15 cellular contexts compared by ENCODE assay signal in the genomic region with DNA sequence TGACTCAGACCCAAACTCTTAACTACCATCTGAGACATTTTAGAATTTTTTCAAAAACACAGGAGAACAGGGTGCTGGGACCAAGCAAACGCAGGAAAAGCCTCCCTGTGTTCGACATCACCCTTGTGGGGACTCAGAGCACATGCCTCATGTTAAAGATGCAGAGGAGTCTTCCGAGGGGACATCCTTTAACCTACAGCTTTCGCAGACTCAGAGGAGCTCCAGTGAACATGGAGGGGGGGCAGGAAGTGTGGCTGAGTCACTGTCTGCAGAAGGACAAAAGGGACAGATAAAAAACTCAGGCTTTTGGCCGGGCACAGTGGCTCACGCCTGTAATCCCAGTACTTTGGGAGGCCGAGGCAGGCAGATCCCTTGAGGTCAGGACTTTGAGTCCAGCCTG. TPM values are rescaled to one million over a fixed set of nuclear protein-coding genes. Genes with fewer than 3 reads are reported as not detected.
DNase-seq lines count a peak whose midpoint lies in the region; ATAC-seq and TF ChIP-seq lines count a peak whose summit lies in the region.
"Had no signal": no experiment of that assay in that cellular context is flagged by ENCODE, and none has a peak within 500 bp of the region (broad histone marks: within the 10 kb centered on the region; RNA-seq: fewer than 3 reads in every experiment).

No MANE protein-coding gene starts in this region.

- CTCF ChIA-PET in activated naive CD4-positive, alpha-beta T cell treated with anti-CD3 and anti-CD28 coated beads for 36 hours (lab: Charles Lee) = no interaction called here
- CTCF ChIA-PET in activated naive CD4-positive, alpha-beta T cell treated with anti-CD3 and anti-CD28 coated beads, Interleukin-2, amount 10 ng/mL, durations not matched to agents 7 days and 5 days (lab: Charles Lee) = interaction anchor here (0.6 kb wide), 1 partner anchor 82 kb away, joined by 3 read pairs; no protein-coding TSS in a partner anchor
- CTCF ChIA-PET in PC-3 (lab: Charles Lee) = no interaction called here

- H3K4me1 ChIP-seq in PC-3 (ENCODE audit: insufficient read depth, low read length) = peaks cover 12% of the 10 kb centered on the region; the same call in 1 of the 2 replicates

- H3K9me3 Mint-ChIP-seq in activated naive CD4-positive, alpha-beta T cell treated with anti-CD3 and anti-CD28 coated beads for 36 hours = no peaks in the 10 kb centered on the region
- no peaks in the 10 kb centered on the region for H3K9me3 Mint-ChIP-seq in activated naive CD4-positive, alpha-beta T cell treated with anti-CD3 and anti-CD28 coated beads, Interleukin-2, amount 10 ng/mL, durations not matched to agents 7 days and 5 days
- no peaks in the 10 kb centered on the region for H3K9me3 Mint-ChIP-seq in central memory CD8-positive, alpha-beta T cell
- H3K9me3 Mint-ChIP-seq in stimulated activated naive CD8-positive, alpha-beta T cell treated with anti-CD3 and anti-CD28 coated beads, Interleukin-15, amount 100 ng/mL, for 72 hours = no peaks in the 10 kb centered on the region
- no peaks in the 10 kb centered on the region for H3K9me3 Mint-ChIP-seq in endothelial cell (ENCODE audit: unreplicated experiment)
- H3K9me3 Mint-ChIP-seq: activated naive CD4-positive, alpha-beta T cell treated with anti-CD3 and anti-CD28 coated beads, Interleukin-2, amount 50 U/mL, for 72 hours had no signal

- peak; percentile 24 for DNase-seq in activated naive CD4-positive, alpha-beta T cell treated with anti-CD3 and anti-CD28 coated beads for 36 hours
- DNase-seq in activated naive CD4-positive, alpha-beta T cell treated with anti-CD3 and anti-CD28 coated beads, Interleukin-2, amount 10 ng/mL, durations not matched to agents 7 days and 5 days = no peak
- DNase-seq in PC-3 = peak; percentile 46
- DNase-seq in central memory CD8-positive, alpha-beta T cell (ENCODE audit: low spot score in 2 of 2) = no peak
- DNase-seq in stimulated activated naive CD8-positive, alpha-beta T cell treated with anti-CD3 and anti-CD28 coated beads, Interleukin-15, amount 100 ng/mL, for 72 hours = no peak
- no peak for DNase-seq in putamen (ENCODE audit: low spot score)
- DNase-seq in endothelial cell (ENCODE audit: low spot score) = no peak
- no peak for DNase-seq in activated gamma-delta T cell treated with Interleukin-2 at 50 U/mL for 16 hours
- DNase-seq: cortex of kidney; H7; NCI-H1930; NCI-H82; stimulated activated CD4-positive, alpha-beta T cell treated with anti-CD3 and anti-CD28 coated beads, Interleukin-4, amount 100 ng/mL, for 1 hour; stimulated activated naive CD4-positive, alpha-beta T cell treated with Interleukin-2 at 50 U/mL for 16 hours had no signal

- no peaks in the 10 kb centered on the region for H3K9me2 ChIP-seq in PC-3 (replicated peaks; ENCODE audit: low read length)

- no peak overlapping the region for H3K27ac Mint-ChIP-seq in activated naive CD4-positive, alpha-beta T cell treated with anti-CD3 and anti-CD28 coated beads for 36 hours
- H3K27ac Mint-ChIP-seq in activated naive CD4-positive, alpha-beta T cell treated with anti-CD3 and anti-CD28 coated beads, Interleukin-2, amount 10 ng/mL, durations not matched to agents 7 days and 5 days = no peak overlapping the region
- peak overlapping the region; percentile 10 for H3K27ac Mint-ChIP-seq in central memory CD8-positive, alpha-beta T cell (ENCODE audit: low read depth)
- peak overlapping the region in 1 of 2 donors; percentile 83 for H3K27ac Mint-ChIP-seq in stimulated activated naive CD8-positive, alpha-beta T cell treated with anti-CD3 and anti-CD28 coated beads, Interleukin-15, amount 100 ng/mL, for 72 hours
- H3K27ac Mint-ChIP-seq in endothelial cell (ENCODE audit: unreplicated experiment) = no peak overlapping the region
- H3K27ac Mint-ChIP-seq: activated naive CD4-positive, alpha-beta T cell treated with anti-CD3 and anti-CD28 coated beads, Interleukin-2, amount 50 U/mL, for 72 hours had no signal

- intact Hi-C loops in activated naive CD4-positive, alpha-beta T cell treated with anti-CD3 and anti-CD28 coated beads for 36 hours (cut with micrococcal nuclease) = no loop called here
- intact Hi-C loops in PC-3 (cut with micrococcal nuclease) = no loop called here

- no TSS peak for BruUV-seq in PC-3 (replicated peaks; lab: Mats Ljungman, UMichigan)

- H3K4me2 ChIP-seq in PC-3 (ENCODE audit: low read length) = no peak overlapping the region

- H3K36me3 ChIP-seq in PC-3 (ENCODE audit: low read depth, low read length) = no peaks in the 10 kb centered on the region

- 0 out of 2 replicates have a peak overlapping the region, but pooled peaks have one; percentile 8 for H2AFZ ChIP-seq in PC-3 (ENCODE audit: low read length)

- peaks cover 19% of the 10 kb centered on the region for H3K27me3 ChIP-seq in PC-3 (ENCODE audit: low read length)

- TF ChIP-seq CTCF in PC-3 (conservative IDR thresholded peaks at IDR 0.05; ENCODE audit: low read depth, low read length) = no peak
- no peak for TF ChIP-seq CTCF in endothelial cell (IDR thresholded peaks at IDR 0.05; ENCODE audit: unreplicated experiment)

- peak; percentile 64 for ATAC-seq in PC-3
- peak; percentile 49 for ATAC-seq in central memory CD8-positive, alpha-beta T cell (replicated peaks; ENCODE audit: extremely low read depth, poor library complexity, severe bottlenecking)
- ATAC-seq in stimulated activated naive CD8-positive, alpha-beta T cell treated with anti-CD3 and anti-CD28 coated beads, Interleukin-15, amount 100 ng/mL, for 72 hours = peak; percentile 74

- H3F3A ChIP-seq in PC-3 (ENCODE audit: low read length, unreplicated experiment) = no peaks in the 10 kb centered on the region

- POLR2A ChIA-PET in PC-3 (lab: Charles Lee; ENCODE audit: unreplicated experiment) = no interaction called here

- H3K27ac ChIP-seq in PC-3 (ENCODE audit: low read length) = no peak overlapping the region

- H3K36me3 Mint-ChIP-seq in activated naive CD4-positive, alpha-beta T cell treated with anti-CD3 and anti-CD28 coated beads for 36 hours (ENCODE audit: low read depth) = no peaks in the 10 kb centered on the region
- H3K36me3 Mint-ChIP-seq in activated naive CD4-positive, alpha-beta T cell treated with anti-CD3 and anti-CD28 coated beads, Interleukin-2, amount 10 ng/mL, durations not matched to agents 7 days and 5 days = no peaks in the 10 kb centered on the region
- H3K36me3 Mint-ChIP-seq in central memory CD8-positive, alpha-beta T cell (ENCODE audit: insufficient read depth) = no peaks in the 10 kb centered on the region
- no peaks in the 10 kb centered on the region for H3K36me3 Mint-ChIP-seq in endothelial cell (ENCODE audit: low read depth, unreplicated experiment)
- H3K36me3 Mint-ChIP-seq: activated naive CD4-positive, alpha-beta T cell treated with anti-CD3 and anti-CD28 coated beads, Interleukin-2, amount 50 U/mL, for 72 hours had no signal

- H3K4me3 ChIP-seq in PC-3 (ENCODE audit: low read length) = no peak overlapping the region

- H3K9ac ChIP-seq in PC-3 (ENCODE audit: low read length) = no peak overlapping the region

- H4K20me1 ChIP-seq in PC-3 (ENCODE audit: low read length) = no peaks in the 10 kb centered on the region

- no peaks in the 10 kb centered on the region for H3K79me2 ChIP-seq in PC-3 (ENCODE audit: low read length)

- H3K27me3 Mint-ChIP-seq in activated naive CD4-positive, alpha-beta T cell treated with anti-CD3 and anti-CD28 coated beads for 36 hours (ENCODE audit: low read depth) = peaks cover 19% of the 10 kb centered on the region
- H3K27me3 Mint-ChIP-seq in activated naive CD4-positive, alpha-beta T cell treated with anti-CD3 and anti-CD28 coated beads, Interleukin-2, amount 10 ng/mL, durations not matched to agents 7 days and 5 days = peaks cover 47% of the 10 kb centered on the region
- peaks cover 27% of the 10 kb centered on the region for H3K27me3 Mint-ChIP-seq in central memory CD8-positive, alpha-beta T cell
- H3K27me3 Mint-ChIP-seq in stimulated activated naive CD8-positive, alpha-beta T cell treated with anti-CD3 and anti-CD28 coated beads, Interleukin-15, amount 100 ng/mL, for 72 hours = peaks cover 60% of the 10 kb centered on the region
- H3K27me3 Mint-ChIP-seq in endothelial cell (ENCODE audit: unreplicated experiment) = peaks cover 1% of the 10 kb centered on the region

- no peak overlapping the region for H3K4me3 Mint-ChIP-seq in activated naive CD4-positive, alpha-beta T cell treated with anti-CD3 and anti-CD28 coated beads for 36 hours
- H3K4me3 Mint-ChIP-seq in activated naive CD4-positive, alpha-beta T cell treated with anti-CD3 and anti-CD28 coated beads, Interleukin-2, amount 10 ng/mL, durations not matched to agents 7 days and 5 days = no peak overlapping the region
- peak overlapping the region; percentile 55 for H3K4me3 Mint-ChIP-seq in central memory CD8-positive, alpha-beta T cell
- H3K4me3 Mint-ChIP-seq in stimulated activated naive CD8-positive, alpha-beta T cell treated with anti-CD3 and anti-CD28 coated beads, Interleukin-15, amount 100 ng/mL, for 72 hours = peak overlapping the region; percentile 31 to 44
- no peak overlapping the region for H3K4me3 Mint-ChIP-seq in endothelial cell (ENCODE audit: unreplicated experiment)

- no peaks in the 10 kb centered on the region for H3K9me3 ChIP-seq in PC-3 (ENCODE audit: low read length)

- H3K4me1 Mint-ChIP-seq in activated naive CD4-positive, alpha-beta T cell treated with anti-CD3 and anti-CD28 coated beads for 36 hours (ENCODE audit: low read depth) = peaks cover 10% of the 10 kb centered on the region
- H3K4me1 Mint-ChIP-seq in activated naive CD4-positive, alpha-beta T cell treated with anti-CD3 and anti-CD28 coated beads, Interleukin-2, amount 10 ng/mL, durations not matched to agents 7 days and 5 days = peaks cover 5% of the 10 kb centered on the region
- H3K4me1 Mint-ChIP-seq in central memory CD8-positive, alpha-beta T cell = peaks cover 6% of the 10 kb centered on the region
- peaks cover 13% of the 10 kb centered on the region for H3K4me1 Mint-ChIP-seq in stimulated activated naive CD8-positive, alpha-beta T cell treated with anti-CD3 and anti-CD28 coated beads, Interleukin-15, amount 100 ng/mL, for 72 hours
- H3K4me1 Mint-ChIP-seq in endothelial cell (ENCODE audit: unreplicated experiment) = peaks cover 4% of the 10 kb centered on the region

RNA-seq across cellular contexts. Expression of a gene that starts 15.1 kb away (rescaled TPM):
- not detected for total RNA-seq in activated naive CD4-positive, alpha-beta T cell treated with anti-CD3 and anti-CD28 coated beads for 36 hours
- not detected in 2 replicates for total RNA-seq in PC-3 (2014; rRNA removed)
- 0.38 TPM for total RNA-seq in endothelial cell (ENCODE audit: unreplicated experiment)
- total RNA-seq: activated naive CD4-positive, alpha-beta T cell treated with anti-CD3 and anti-CD28 coated beads, Interleukin-2, amount 50 U/mL, for 72 hours had no signal

Comparison
In these comparisons a context has a peak if more than half of its experiments do, and no peak if none do; other contexts are left out.
1. DNase-seq: peak in activated naive CD4-positive, alpha-beta T cell treated with anti-CD3 and anti-CD28 coated beads for 36 hours (single experiment) and PC-3 (single experiment); none in activated naive CD4-positive, alpha-beta T cell treated with anti-CD3 and anti-CD28 coated beads, Interleukin-2, amount 10 ng/mL, durations not matched to agents 7 days and 5 days (single experiment), central memory CD8-positive, alpha-beta T cell (0 of 2), stimulated activated naive CD8-positive, alpha-beta T cell treated with anti-CD3 and anti-CD28 coated beads, Interleukin-15, amount 100 ng/mL, for 72 hours (0 of 2), putamen (single experiment), endothelial cell (single experiment) and activated gamma-delta T cell treated with Interleukin-2 at 50 U/mL for 16 hours (single experiment).
2. H3K4me3 Mint-ChIP-seq: peak in central memory CD8-positive, alpha-beta T cell (single experiment) and stimulated activated naive CD8-positive, alpha-beta T cell treated with anti-CD3 and anti-CD28 coated beads, Interleukin-15, amount 100 ng/mL, for 72 hours (2 of 2); none in activated naive CD4-positive, alpha-beta T cell treated with anti-CD3 and anti-CD28 coated beads for 36 hours (single experiment), activated naive CD4-positive, alpha-beta T cell treated with anti-CD3 and anti-CD28 coated beads, Interleukin-2, amount 10 ng/mL, durations not matched to agents 7 days and 5 days (single experiment) and endothelial cell (single experiment).
3. Peak in every context shown above with its lines, with median percentiles within 50 percentile points of each other: ATAC-seq.